11 cellular contexts compared by ENCODE assay signal in genomic region chr4:158821228-158822009, GRCh38. TPM values are rescaled to one million over a fixed set of nuclear protein-coding genes. Genes with fewer than 3 reads are reported as not detected.
A peak's percentile ranks its signal among the peaks of the same experiment; 100 is the strongest.
DNase-seq lines count a peak whose midpoint lies in the region; ATAC-seq and TF ChIP-seq lines count a peak whose summit lies in the region.
"Had no signal": no experiment of that assay in that cellular context is flagged by ENCODE, and none has a peak within 500 bp of the region (broad histone marks: within the 10 kb centered on the region; RNA-seq: fewer than 3 reads in every experiment).

No MANE protein-coding gene starts in this region.

- no peak overlapping the region for H2AFZ ChIP-seq in neuronal stem cell (ENCODE audit: low read length)

- H3K9me3 Mint-ChIP-seq in type B pancreatic cell: peaks cover 4% of the 10 kb centered on the region

- H3K36me3 ChIP-seq in left ventricle myocardium inferior (no peaks in the 10 kb centered on the region), neuronal stem cell (replicated peaks in 1 of 2; ENCODE audit: control insufficient read depth in 2 of 2, insufficient read depth in 2 of 2, low read length in 2 of 2) (no peaks in the 10 kb centered on the region)

- no peak overlapping the region for H3K18ac ChIP-seq in neuronal stem cell (ENCODE audit: low read length)

- H4K8ac ChIP-seq in neuronal stem cell (ENCODE audit: low read depth, low read length): no peak overlapping the region

- H3K23ac ChIP-seq in neuronal stem cell (ENCODE audit: low read depth, low read length, poor library complexity): no peak overlapping the region

- H2BK5ac ChIP-seq in neuronal stem cell (ENCODE audit: low read length): no peak overlapping the region

- H3K14ac ChIP-seq in neuronal stem cell (ENCODE audit: low read length): no peak overlapping the region

- H3K4me3 ChIP-seq in left ventricle myocardium inferior: no peak overlapping the region
- H3K4me3 ChIP-seq in fibroblast of mammary gland (ENCODE audit: control insufficient read depth, low read depth, low read length): no peak overlapping the region
- no peak overlapping the region for H3K4me3 ChIP-seq in neuronal stem cell (ENCODE audit: low read length in 2 of 2)
- H3K4me3 ChIP-seq: BLaER1 treated with 17β-estradiol and CSF1 and Interleukin-3, amounts not matched to agents 10 nM and 100 nM had no signal

- no peak overlapping the region for H3K4me2 ChIP-seq in neuronal stem cell (ENCODE audit: insufficient read depth, low read length, poor library complexity, severe bottlenecking)

- peaks cover 94% of the 10 kb centered on the region for H3K4me1 ChIP-seq in left ventricle myocardium inferior
- H3K4me1 ChIP-seq in neuronal stem cell (ENCODE audit: control insufficient read depth in 2 of 2, insufficient read depth in 1 of 2, low read depth in 1 of 2, low read length in 2 of 2): no peaks in the 10 kb centered on the region

- ATAC-seq in Right ventricle myocardium superior (ENCODE audit: poor library complexity) (no peak), HG03342 (IDR thresholded peaks at IDR 0.05; ENCODE audit: unreplicated experiment) (peak; percentile 32), GM19324 (IDR thresholded peaks at IDR 0.05; ENCODE audit: low FRiP score, unreplicated experiment) (no peak)
- ATAC-seq: HCT116 had no signal

- no peak overlapping the region for H3K9ac ChIP-seq in neuronal stem cell (ENCODE audit: low read depth, low read length, poor library complexity)

- no peaks in the 10 kb centered on the region for H3K9me3 ChIP-seq in left ventricle myocardium inferior (replicated peaks)
- no peaks in the 10 kb centered on the region for H3K9me3 ChIP-seq in neuronal stem cell (replicated peaks in 1 of 2; ENCODE audit: control insufficient read depth in 2 of 2, insufficient read depth in 1 of 2, low read depth in 1 of 2, low read length in 2 of 2)
- H3K9me3 ChIP-seq: BLaER1 treated with 17β-estradiol and CSF1 and Interleukin-3, amounts not matched to agents 10 nM and 100 nM had no signal

- H3K4me3 Mint-ChIP-seq in type B pancreatic cell: no peak overlapping the region

- H3K27me3 ChIP-seq in left ventricle myocardium inferior (ENCODE audit: low read depth): no peaks in the 10 kb centered on the region
- no peaks in the 10 kb centered on the region for H3K27me3 ChIP-seq in neuronal stem cell (ENCODE audit: control insufficient read depth in 3 of 3, insufficient read depth in 3 of 3, low read depth in 1 of 3, low read length in 3 of 3)
- H3K27me3 ChIP-seq: BLaER1 treated with 17β-estradiol and CSF1 and Interleukin-3, amounts not matched to agents 10 nM and 100 nM had no signal

- H3K27me3 Mint-ChIP-seq in type B pancreatic cell: no peaks in the 10 kb centered on the region

- no peak for DNase-seq in left ventricle myocardium inferior
- DNase-seq in Right ventricle myocardium superior: no peak
- DNase-seq in fibroblast of mammary gland (ENCODE audit: low read depth): peak; percentile 30
- DNase-seq in type B pancreatic cell (ENCODE audit: extremely low spot score, unreplicated experiment): no peak
- no peak for DNase-seq in neuronal stem cell (ENCODE audit: low spot score)
- DNase-seq in NOMO-1 (lab: John Stamatoyannopoulos, UW; ENCODE audit: unreplicated experiment in 2 of 2): no peak
- DNase-seq: activated naive CD4-positive, alpha-beta T cell treated with anti-CD3 and anti-CD28 coated beads, Interleukin-2, amount 50 U/mL, for 16 hours had no signal

- no peak overlapping the region for H4K91ac ChIP-seq in neuronal stem cell (ENCODE audit: low read depth, low read length, poor library complexity)

- H3K27ac Mint-ChIP-seq in type B pancreatic cell: peak overlapping the region; percentile 29

- no CpG with 5 or more reads among the region's 4 CpGs for WGBS in neuronal stem cell (ENCODE audit: extremely low coverage in 2 of 2, insufficient read length in 2 of 2, insufficient replicate concordance in 1 of 2), 2 donors

- peaks cover 1% of the 10 kb centered on the region for H3K79me1 ChIP-seq in neuronal stem cell (ENCODE audit: low read depth, low read length)

- intact Hi-C loops in left ventricle myocardium inferior (cut with micrococcal nuclease) (no loop called here), Right ventricle myocardium superior (cut with DNase I) (loop anchor here (5.0 kb wide), 1 partner anchor 49 kb away; no protein-coding TSS in a partner anchor)

- TF ChIP-seq CTCF in left ventricle myocardium inferior (IDR thresholded peaks at IDR 0.05; ENCODE audit: borderline replicate concordance) (no peak), fibroblast of mammary gland (conservative IDR thresholded peaks at IDR 0.05; ENCODE audit: control insufficient read depth, insufficient read depth, low read depth, low read length) (no peak), type B pancreatic cell (conservative IDR thresholded peaks at IDR 0.05) (no peak)

- H3K4ac ChIP-seq in neuronal stem cell (ENCODE audit: low read length): no peak overlapping the region

- no peak overlapping the region for H2BK120ac ChIP-seq in neuronal stem cell (ENCODE audit: low read depth, low read length)

- H3K36me3 Mint-ChIP-seq in type B pancreatic cell: peaks cover 7% of the 10 kb centered on the region

- no peak overlapping the region for H2BK15ac ChIP-seq in neuronal stem cell (ENCODE audit: low read length)

- H2BK12ac ChIP-seq in neuronal stem cell (ENCODE audit: low read length): no peak overlapping the region

- H3K4me1 Mint-ChIP-seq in type B pancreatic cell (ENCODE audit: unreplicated experiment): peaks cover 54% of the 10 kb centered on the region

- H2AK5ac ChIP-seq in neuronal stem cell (ENCODE audit: low read depth, low read length): no peak overlapping the region

- H3K27ac ChIP-seq in left ventricle myocardium inferior (replicated peaks): peak overlapping the region; percentile 43
- H3K27ac ChIP-seq in neuronal stem cell (replicated peaks; ENCODE audit: low read length): no peak overlapping the region

RNA-seq across cellular contexts. Expression of gene FNIP2, which starts 52.6 kb away (rescaled TPM):
- total RNA-seq in left ventricle myocardium inferior (44.0 TPM), Right ventricle myocardium superior (46.2 TPM), type B pancreatic cell (ENCODE audit: low replicate concordance) (31.0 and 36.5 TPM in 2 replicates)
- 5.8 TPM for polyA plus RNA-seq in neuronal stem cell (2013, experiment 1 of 2)
- 6.0 TPM for polyA plus RNA-seq in neuronal stem cell (2013, experiment 2 of 2)
